Comparison of ENCODE assay signal across 1 cellular context in the genomic region with DNA sequence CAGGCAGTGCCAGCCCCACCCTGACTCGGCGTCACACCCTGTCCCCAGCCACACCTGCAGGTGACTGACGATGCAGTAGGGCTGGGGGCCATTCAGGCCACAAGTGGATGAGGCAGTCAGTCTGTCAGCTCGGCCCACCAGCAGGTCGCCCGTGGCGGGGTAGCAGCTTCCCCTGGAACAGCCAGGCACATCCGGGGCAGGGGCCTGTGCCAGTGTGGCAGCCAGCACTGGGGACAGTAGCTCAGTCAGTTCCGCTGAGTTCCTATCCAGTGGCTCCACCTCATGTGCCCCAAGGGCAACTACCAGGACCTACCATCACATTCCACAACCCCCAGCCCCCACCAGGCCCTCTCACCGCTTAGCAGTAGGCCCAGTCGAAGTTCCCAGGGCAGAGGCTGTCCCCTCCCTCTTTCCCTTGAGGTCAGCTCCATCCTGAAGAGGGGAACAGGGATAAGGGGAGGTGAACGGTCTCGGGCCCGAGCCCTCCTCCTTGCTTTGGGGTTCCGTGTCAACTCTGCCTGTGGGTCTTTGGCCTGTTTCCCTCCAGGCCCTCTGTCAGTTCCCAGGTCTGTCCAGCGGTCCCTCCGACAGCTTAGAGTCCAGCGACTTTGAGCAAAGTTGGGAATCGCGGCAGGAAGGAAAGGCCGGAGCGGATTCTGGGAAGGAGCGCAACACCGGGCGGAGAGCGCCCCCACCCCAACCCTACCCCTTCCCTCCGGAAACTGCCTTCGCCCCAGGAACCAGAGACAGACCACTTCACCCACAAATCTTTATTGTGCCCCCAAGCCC.
TF ChIP-seq lines count a peak whose summit lies in the region.

A gene (minus strand): TSS at position 614 of the 789 bp plus-strand sequence. CDS start 183 bp downstream, at position 431.

TF ChIP-seq in HepG2, 621 proteins besides CTCF, POLR2A, EP300 and RAD21 (continues in another document):
- TF ChIP-seq ZSCAN25 (CRISPR knock-in tag; IDR thresholded peaks at IDR 0.05) (peak; percentile 33; the same call in 1 of the 2 replicates), POLR2AphosphoS5 (IDR thresholded peaks at IDR 0.05; ENCODE audit: low read depth, low read length) (peak; percentile 68), ADNP (CRISPR knock-in tag; IDR thresholded peaks at IDR 0.05) (no peak), ZNF354B (CRISPR knock-in tag; IDR thresholded peaks at IDR 0.05) (0 out of 2 replicates have a peak, but pooled peaks have one; percentile 47), SETDB1 (CRISPR knock-in tag; IDR thresholded peaks at IDR 0.05; ENCODE audit: borderline replicate concordance) (no peak), RXRB (CRISPR knock-in tag; IDR thresholded peaks at IDR 0.05; ENCODE audit: borderline replicate concordance) (peak; percentile 58; the same call in 1 of the 2 replicates), SALL2 (CRISPR knock-in tag; IDR thresholded peaks at IDR 0.05) (0 out of 2 replicates have a peak, but pooled peaks have one; percentile 85), HHEX (CRISPR knock-in tag; IDR thresholded peaks at IDR 0.05) (no peak), ZNF569 (CRISPR knock-in tag; IDR thresholded peaks at IDR 0.05; ENCODE audit: borderline replicate concordance) (0 out of 2 replicates have a peak, but pooled peaks have one; percentile 65), ZNF260 (CRISPR knock-in tag; IDR thresholded peaks at IDR 0.05; ENCODE audit: borderline replicate concordance, low read depth) (no peak), ZNF775 (CRISPR knock-in tag; IDR thresholded peaks at IDR 0.05; ENCODE audit: borderline replicate concordance) (no peak), REL (CRISPR knock-in tag; conservative IDR thresholded peaks at IDR 0.05) (no peak), ZNF230 (CRISPR knock-in tag; IDR thresholded peaks at IDR 0.05) (no peak), ZNF547 (CRISPR knock-in tag; IDR thresholded peaks at IDR 0.05) (no peak; the same call in 1 of the 2 replicates), POLR2AphosphoS2 (IDR thresholded peaks at IDR 0.05; ENCODE audit: low read depth, low read length) (no peak), RBAK (CRISPR knock-in tag; IDR thresholded peaks at IDR 0.05) (0 out of 2 replicates have a peak, but pooled peaks have one; percentile 8), GATAD2A (CRISPR knock-in tag; IDR thresholded peaks at IDR 0.05) (peak; percentile 54), BORCS8-MEF2B (CRISPR knock-in tag; IDR thresholded peaks at IDR 0.05) (peak; percentile 72), KLF12 (CRISPR knock-in tag; IDR thresholded peaks at IDR 0.05; ENCODE audit: borderline replicate concordance) (0 out of 2 replicates have a peak, but pooled peaks have one; percentile 68), ZNF781 (CRISPR knock-in tag; IDR thresholded peaks at IDR 0.05; ENCODE audit: borderline replicate concordance, not compliant biosample characterization) (no peak), EZH2 (conservative IDR thresholded peaks at IDR 0.05; ENCODE audit: low read depth, low read length) (no peak), SPEN (CRISPR knock-in tag; IDR thresholded peaks at IDR 0.05; ENCODE audit: low read depth) (peak; percentile 66), SOX13 (IDR thresholded peaks at IDR 0.05) (no peak), SOX13 (CRISPR knock-in tag; conservative IDR thresholded peaks at IDR 0.05 in 1 of 2, IDR thresholded peaks at IDR 0.05 in 1 of 2) (no peak), PTBP1 (IDR thresholded peaks at IDR 0.05; ENCODE audit: low read depth, low read length, poor library complexity, severe bottlenecking) (peak; percentile 44), ZNF772 (CRISPR knock-in tag; IDR thresholded peaks at IDR 0.05) (peak; percentile 15; the same call in 1 of the 2 replicates), ZNF343 (CRISPR knock-in tag; IDR thresholded peaks at IDR 0.05) (peak; percentile 46; the same call in 1 of the 2 replicates), ZNF589 (CRISPR knock-in tag; conservative IDR thresholded peaks at IDR 0.05) (no peak; the same call in 1 of the 2 replicates), SKI (IDR thresholded peaks at IDR 0.05; ENCODE audit: partially characterized antibody) (no peak), TARDBP (CRISPR knock-in tag; IDR thresholded peaks at IDR 0.05) (0 out of 2 replicates have a peak, but pooled peaks have one; percentile 83), RFXANK (CRISPR knock-in tag; IDR thresholded peaks at IDR 0.05) (no peak), KDM4B (CRISPR knock-in tag; IDR thresholded peaks at IDR 0.05) (0 out of 2 replicates have a peak, but pooled peaks have one; percentile 60), ZNF350 (CRISPR knock-in tag; IDR thresholded peaks at IDR 0.05; ENCODE audit: borderline replicate concordance, low read depth) (peak; percentile 33), YEATS2 (CRISPR knock-in tag; IDR thresholded peaks at IDR 0.05; ENCODE audit: borderline replicate concordance) (peak; percentile 68; the same call in 1 of the 2 replicates), ZNF224 (CRISPR knock-in tag; IDR thresholded peaks at IDR 0.05) (0 out of 2 replicates have a peak, but pooled peaks have one; percentile 41), ZNF678 (CRISPR knock-in tag; IDR thresholded peaks at IDR 0.05) (no peak), PHF20 (CRISPR knock-in tag; IDR thresholded peaks at IDR 0.05) (peak; percentile 53), ZSCAN21 (CRISPR knock-in tag; IDR thresholded peaks at IDR 0.05; ENCODE audit: borderline replicate concordance) (no peak), MTA1 (CRISPR knock-in tag; IDR thresholded peaks at IDR 0.05; ENCODE audit: borderline replicate concordance) (0 out of 2 replicates have a peak, but pooled peaks have one; percentile 10), NFIB (CRISPR knock-in tag; IDR thresholded peaks at IDR 0.05; ENCODE audit: borderline replicate concordance) (no peak), ASH2L (IDR thresholded peaks at IDR 0.05; ENCODE audit: insufficient read length, low read depth, low read length) (peak; percentile 72), ZNF180 (CRISPR knock-in tag; IDR thresholded peaks at IDR 0.05; ENCODE audit: borderline replicate concordance, low read depth) (no peak), ZBTB7B (CRISPR knock-in tag; IDR thresholded peaks at IDR 0.05) (peak; percentile 43), ATF7-NPFF (CRISPR knock-in tag; IDR thresholded peaks at IDR 0.05; ENCODE audit: low read depth) (0 out of 2 replicates have a peak, but pooled peaks have one; percentile 44)
- TF ChIP-seq, protein P1, sequence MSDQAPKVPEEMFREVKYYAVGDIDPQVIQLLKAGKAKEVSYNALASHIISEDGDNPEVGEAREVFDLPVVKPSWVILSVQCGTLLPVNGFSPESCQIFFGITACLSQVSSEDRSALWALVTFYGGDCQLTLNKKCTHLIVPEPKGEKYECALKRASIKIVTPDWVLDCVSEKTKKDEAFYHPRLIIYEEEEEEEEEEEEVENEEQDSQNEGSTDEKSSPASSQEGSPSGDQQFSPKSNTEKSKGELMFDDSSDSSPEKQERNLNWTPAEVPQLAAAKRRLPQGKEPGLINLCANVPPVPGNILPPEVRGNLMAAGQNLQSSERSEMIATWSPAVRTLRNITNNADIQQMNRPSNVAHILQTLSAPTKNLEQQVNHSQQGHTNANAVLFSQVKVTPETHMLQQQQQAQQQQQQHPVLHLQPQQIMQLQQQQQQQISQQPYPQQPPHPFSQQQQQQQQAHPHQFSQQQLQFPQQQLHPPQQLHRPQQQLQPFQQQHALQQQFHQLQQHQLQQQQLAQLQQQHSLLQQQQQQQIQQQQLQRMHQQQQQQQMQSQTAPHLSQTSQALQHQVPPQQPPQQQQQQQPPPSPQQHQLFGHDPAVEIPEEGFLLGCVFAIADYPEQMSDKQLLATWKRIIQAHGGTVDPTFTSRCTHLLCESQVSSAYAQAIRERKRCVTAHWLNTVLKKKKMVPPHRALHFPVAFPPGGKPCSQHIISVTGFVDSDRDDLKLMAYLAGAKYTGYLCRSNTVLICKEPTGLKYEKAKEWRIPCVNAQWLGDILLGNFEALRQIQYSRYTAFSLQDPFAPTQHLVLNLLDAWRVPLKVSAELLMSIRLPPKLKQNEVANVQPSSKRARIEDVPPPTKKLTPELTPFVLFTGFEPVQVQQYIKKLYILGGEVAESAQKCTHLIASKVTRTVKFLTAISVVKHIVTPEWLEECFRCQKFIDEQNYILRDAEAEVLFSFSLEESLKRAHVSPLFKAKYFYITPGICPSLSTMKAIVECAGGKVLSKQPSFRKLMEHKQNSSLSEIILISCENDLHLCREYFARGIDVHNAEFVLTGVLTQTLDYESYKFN (CRISPR knock-in tag; conservative IDR thresholded peaks at IDR 0.05) = peak; percentile 50
- TF ChIP-seq, protein P2, sequence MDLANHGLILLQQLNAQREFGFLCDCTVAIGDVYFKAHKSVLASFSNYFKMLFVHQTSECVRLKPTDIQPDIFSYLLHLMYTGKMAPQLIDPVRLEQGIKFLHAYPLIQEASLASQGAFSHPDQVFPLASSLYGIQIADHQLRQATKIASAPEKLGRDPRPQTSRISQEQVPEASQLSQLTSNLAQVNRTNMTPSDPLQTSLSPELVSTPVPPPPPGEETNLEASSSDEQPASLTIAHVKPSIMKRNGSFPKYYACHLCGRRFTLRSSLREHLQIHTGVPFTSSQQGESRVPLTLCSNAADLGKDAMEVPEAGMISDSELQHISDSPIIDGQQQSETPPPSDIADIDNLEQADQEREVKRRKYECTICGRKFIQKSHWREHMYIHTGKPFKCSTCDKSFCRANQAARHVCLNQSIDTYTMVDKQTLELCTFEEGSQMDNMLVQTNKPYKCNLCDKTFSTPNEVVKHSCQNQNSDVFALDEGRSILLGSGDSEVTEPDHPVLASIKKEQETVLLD (CRISPR knock-in tag; IDR thresholded peaks at IDR 0.05; ENCODE audit: low read depth) = no peak
- TF ChIP-seq, protein P3, sequence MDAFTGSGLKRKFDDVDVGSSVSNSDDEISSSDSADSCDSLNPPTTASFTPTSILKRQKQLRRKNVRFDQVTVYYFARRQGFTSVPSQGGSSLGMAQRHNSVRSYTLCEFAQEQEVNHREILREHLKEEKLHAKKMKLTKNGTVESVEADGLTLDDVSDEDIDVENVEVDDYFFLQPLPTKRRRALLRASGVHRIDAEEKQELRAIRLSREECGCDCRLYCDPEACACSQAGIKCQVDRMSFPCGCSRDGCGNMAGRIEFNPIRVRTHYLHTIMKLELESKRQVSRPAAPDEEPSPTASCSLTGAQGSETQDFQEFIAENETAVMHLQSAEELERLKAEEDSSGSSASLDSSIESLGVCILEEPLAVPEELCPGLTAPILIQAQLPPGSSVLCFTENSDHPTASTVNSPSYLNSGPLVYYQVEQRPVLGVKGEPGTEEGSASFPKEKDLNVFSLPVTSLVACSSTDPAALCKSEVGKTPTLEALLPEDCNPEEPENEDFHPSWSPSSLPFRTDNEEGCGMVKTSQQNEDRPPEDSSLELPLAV (CRISPR knock-in tag; conservative IDR thresholded peaks at IDR 0.05; ENCODE audit: low read depth) = no peak
- TF ChIP-seq, protein P4, sequence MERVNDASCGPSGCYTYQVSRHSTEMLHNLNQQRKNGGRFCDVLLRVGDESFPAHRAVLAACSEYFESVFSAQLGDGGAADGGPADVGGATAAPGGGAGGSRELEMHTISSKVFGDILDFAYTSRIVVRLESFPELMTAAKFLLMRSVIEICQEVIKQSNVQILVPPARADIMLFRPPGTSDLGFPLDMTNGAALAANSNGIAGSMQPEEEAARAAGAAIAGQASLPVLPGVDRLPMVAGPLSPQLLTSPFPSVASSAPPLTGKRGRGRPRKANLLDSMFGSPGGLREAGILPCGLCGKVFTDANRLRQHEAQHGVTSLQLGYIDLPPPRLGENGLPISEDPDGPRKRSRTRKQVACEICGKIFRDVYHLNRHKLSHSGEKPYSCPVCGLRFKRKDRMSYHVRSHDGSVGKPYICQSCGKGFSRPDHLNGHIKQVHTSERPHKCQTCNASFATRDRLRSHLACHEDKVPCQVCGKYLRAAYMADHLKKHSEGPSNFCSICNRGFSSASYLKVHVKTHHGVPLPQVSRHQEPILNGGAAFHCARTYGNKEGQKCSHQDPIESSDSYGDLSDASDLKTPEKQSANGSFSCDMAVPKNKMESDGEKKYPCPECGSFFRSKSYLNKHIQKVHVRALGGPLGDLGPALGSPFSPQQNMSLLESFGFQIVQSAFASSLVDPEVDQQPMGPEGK (CRISPR knock-in tag; IDR thresholded peaks at IDR 0.05) = peak; percentile 89
- TF ChIP-seq, protein P5, sequence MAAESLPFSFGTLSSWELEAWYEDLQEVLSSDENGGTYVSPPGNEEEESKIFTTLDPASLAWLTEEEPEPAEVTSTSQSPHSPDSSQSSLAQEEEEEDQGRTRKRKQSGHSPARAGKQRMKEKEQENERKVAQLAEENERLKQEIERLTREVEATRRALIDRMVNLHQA (CRISPR knock-in tag; IDR thresholded peaks at IDR 0.05) = no peak
- TF ChIP-seq, protein P6, sequence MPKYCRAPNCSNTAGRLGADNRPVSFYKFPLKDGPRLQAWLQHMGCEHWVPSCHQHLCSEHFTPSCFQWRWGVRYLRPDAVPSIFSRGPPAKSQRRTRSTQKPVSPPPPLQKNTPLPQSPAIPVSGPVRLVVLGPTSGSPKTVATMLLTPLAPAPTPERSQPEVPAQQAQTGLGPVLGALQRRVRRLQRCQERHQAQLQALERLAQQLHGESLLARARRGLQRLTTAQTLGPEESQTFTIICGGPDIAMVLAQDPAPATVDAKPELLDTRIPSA (CRISPR knock-in tag; IDR thresholded peaks at IDR 0.05; ENCODE audit: borderline replicate concordance) = no peak
- TF ChIP-seq, protein P7, sequence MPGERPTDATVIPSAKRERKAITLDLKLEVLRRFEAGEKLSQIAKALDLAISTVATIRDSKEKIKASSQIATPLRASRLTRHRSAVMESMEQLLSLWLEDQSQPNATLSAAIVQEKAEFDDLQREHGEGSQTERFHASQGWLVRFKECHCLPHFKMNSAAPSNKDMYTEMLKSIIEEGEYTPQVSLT (CRISPR knock-in tag; IDR thresholded peaks at IDR 0.05; ENCODE audit: borderline replicate concordance, low read depth) = no peak
- TF ChIP-seq, protein P8, sequence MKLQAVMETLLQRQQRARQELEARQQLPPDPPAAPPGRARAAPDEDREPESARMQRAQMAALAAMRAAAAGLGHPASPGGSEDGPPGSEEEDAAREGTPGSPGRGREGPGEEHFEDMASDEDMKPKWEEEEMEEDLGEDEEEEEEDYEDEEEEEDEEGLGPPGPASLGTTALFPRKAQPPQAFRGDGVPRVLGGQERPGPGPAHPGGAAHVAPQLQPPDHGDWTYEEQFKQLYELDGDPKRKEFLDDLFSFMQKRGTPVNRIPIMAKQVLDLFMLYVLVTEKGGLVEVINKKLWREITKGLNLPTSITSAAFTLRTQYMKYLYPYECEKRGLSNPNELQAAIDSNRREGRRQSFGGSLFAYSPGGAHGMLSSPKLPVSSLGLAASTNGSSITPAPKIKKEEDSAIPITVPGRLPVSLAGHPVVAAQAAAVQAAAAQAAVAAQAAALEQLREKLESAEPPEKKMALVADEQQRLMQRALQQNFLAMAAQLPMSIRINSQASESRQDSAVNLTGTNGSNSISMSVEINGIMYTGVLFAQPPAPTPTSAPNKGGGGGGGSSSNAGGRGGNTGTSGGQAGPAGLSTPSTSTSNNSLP (IDR thresholded peaks at IDR 0.05; ENCODE audit: low read depth, low read length) = no peak
- TF ChIP-seq, protein P9, sequence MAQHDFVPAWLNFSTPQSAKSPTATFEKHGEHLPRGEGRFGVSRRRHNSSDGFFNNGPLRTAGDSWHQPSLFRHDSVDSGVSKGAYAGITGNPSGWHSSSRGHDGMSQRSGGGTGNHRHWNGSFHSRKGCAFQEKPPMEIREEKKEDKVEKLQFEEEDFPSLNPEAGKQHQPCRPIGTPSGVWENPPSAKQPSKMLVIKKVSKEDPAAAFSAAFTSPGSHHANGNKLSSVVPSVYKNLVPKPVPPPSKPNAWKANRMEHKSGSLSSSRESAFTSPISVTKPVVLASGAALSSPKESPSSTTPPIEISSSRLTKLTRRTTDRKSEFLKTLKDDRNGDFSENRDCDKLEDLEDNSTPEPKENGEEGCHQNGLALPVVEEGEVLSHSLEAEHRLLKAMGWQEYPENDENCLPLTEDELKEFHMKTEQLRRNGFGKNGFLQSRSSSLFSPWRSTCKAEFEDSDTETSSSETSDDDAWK (CRISPR knock-in tag; IDR thresholded peaks at IDR 0.05) = no peak
